Comparison of ENCODE assay signal across 28 cellular contexts in genomic region chr3:122835590-122835989, GRCh38.
"Had no signal": no experiment of that assay in that cellular context is flagged by ENCODE, and none has a peak within 500 bp of the region (broad histone marks: within the 10 kb centered on the region; RNA-seq: fewer than 3 reads in every experiment).

No MANE protein-coding gene starts in this region.

- H3K36me3 ChIP-seq: ovary, prostate gland, right lobe of liver had no signal

- FAIRE-seq: small intestine had no signal

- H3K27me3 ChIP-seq: neural progenitor cell, ovary, right atrium auricular region, right lobe of liver, sigmoid colon, suprapubic skin, testis, tibial artery, transverse colon, upper lobe of right lung, vagina had no signal

- H3K27ac ChIP-seq: neural progenitor cell, ovary, parathyroid adenoma, prostate gland, right atrium auricular region, right lobe of liver, sigmoid colon, suprapubic skin, testis, tibial artery, transverse colon, upper lobe of right lung, vagina had no signal

- H3K4me3 ChIP-seq: neural progenitor cell, ovary, prostate gland, right atrium auricular region, right lobe of liver, sigmoid colon, suprapubic skin, testis, tibial artery, transverse colon, upper lobe of right lung, vagina had no signal

- H3K9me3 ChIP-seq: ovary, prostate gland, right atrium auricular region, right lobe of liver, sigmoid colon, suprapubic skin, testis, tibial artery, transverse colon, upper lobe of right lung, vagina had no signal

- H3K4me1 ChIP-seq: neural progenitor cell, parathyroid adenoma, prostate gland, right atrium auricular region, right lobe of liver, sigmoid colon, suprapubic skin, testis, tibial artery, transverse colon, upper lobe of right lung, vagina had no signal

- DNase-seq: naive thymus-derived CD4-positive, alpha-beta T cell; natural killer cell; occipital lobe; ovary; posterior cingulate gyrus; retina; right lobe of liver; sigmoid colon; small intestine; stimulated activated CD4-positive, alpha-beta T cell treated with anti-CD3 and anti-CD28 coated beads, Interleukin-15, amount 100 ng/mL, for 24 hours; stimulated activated CD4-positive, alpha-beta T cell treated with anti-CD3 and anti-CD28 coated beads, Interleukin-2, amount 100 ng/mL, for 24 hours; stimulated activated CD4-positive, alpha-beta T cell treated with anti-CD3 and anti-CD28 coated beads, Interleukin-2, amount 100 ng/mL, for 48 hours; stimulated activated CD4-positive, alpha-beta T cell treated with anti-CD3 and anti-CD28 coated beads, Interleukin-4, amount 100 ng/mL, for 24 hours; stimulated activated naive CD4-positive, alpha-beta T cell; stimulated activated naive CD8-positive, alpha-beta T cell treated with anti-CD3 and anti-CD28 coated beads, Interleukin-15, amount 100 ng/mL, for 72 hours; stimulated activated naive CD8-positive, alpha-beta T cell treated with anti-CD3 and anti-CD28 coated beads, Interleukin-15, Interleukin-2, amounts not matched to agents 100 U/mL and 50 U/mL, for 24 hours; substantia nigra; testis; tibial artery; transverse colon; upper lobe of right lung had no signal

- ATAC-seq: naive thymus-derived CD4-positive, alpha-beta T cell; natural killer cell; right lobe of liver; stimulated activated effector memory CD8-positive, alpha-beta T cell treated with anti-CD3 and anti-CD28 coated beads, Interleukin-12 subunit alpha, Interleukin-12 subunit beta, amount 100 ng/mL, for 72 hours; stimulated activated naive CD8-positive, alpha-beta T cell treated with anti-CD3 and anti-CD28 coated beads, Interleukin-15, amount 100 ng/mL, for 72 hours; stimulated activated naive CD8-positive, alpha-beta T cell treated with anti-CD3 and anti-CD28 coated beads, Interleukin-15, Interleukin-2, amounts not matched to agents 100 U/mL and 50 U/mL, for 24 hours; upper lobe of right lung had no signal
